16 cellular contexts compared by ENCODE assay signal in genomic region chr1:77608893-77609292, GRCh38.
A peak's percentile ranks its signal among the peaks of the same experiment; 100 is the strongest.
DNase-seq lines count a peak whose midpoint lies in the region; ATAC-seq and TF ChIP-seq lines count a peak whose summit lies in the region.
"Had no signal": no experiment of that assay in that cellular context is flagged by ENCODE, and none has a peak within 500 bp of the region (broad histone marks: within the 10 kb centered on the region; RNA-seq: fewer than 3 reads in every experiment).

No MANE protein-coding gene starts in this region.

- no peak overlapping the region for H3K9ac ChIP-seq in adipocyte (ENCODE audit: low read length)
- H3K9ac ChIP-seq: BLaER1 had no signal

- DNase-seq in activated naive CD4-positive, alpha-beta T cell treated with anti-CD3 and anti-CD28 coated beads for 36 hours: no peak
- DNase-seq in adipocyte (ENCODE audit: low read depth) (no peak), endothelial cell (ENCODE audit: low spot score) (no peak), NCI-H774 (lab: John Stamatoyannopoulos, UW) (no peak)
- DNase-seq: Caco-2; CD4-positive, CD25-positive, alpha-beta regulatory T cell; CD8-positive, alpha-beta T cell; DMS153; DND-41; GOT3 had no signal

- H3K27me3 Mint-ChIP-seq in activated naive CD4-positive, alpha-beta T cell treated with anti-CD3 and anti-CD28 coated beads, Interleukin-2, amount 50 U/mL, for 24 hours: no peaks in the 10 kb centered on the region
- no peaks in the 10 kb centered on the region for H3K27me3 Mint-ChIP-seq in activated naive CD4-positive, alpha-beta T cell treated with anti-CD3 and anti-CD28 coated beads for 36 hours (ENCODE audit: low read depth)
- peaks cover 4% of the 10 kb centered on the region for H3K27me3 Mint-ChIP-seq in endothelial cell (ENCODE audit: unreplicated experiment)
- H3K27me3 Mint-ChIP-seq: B cell; CD4-positive, CD25-positive, alpha-beta regulatory T cell had no signal

- no peak overlapping the region for H3K4me3 Mint-ChIP-seq in activated naive CD4-positive, alpha-beta T cell treated with anti-CD3 and anti-CD28 coated beads, Interleukin-2, amount 50 U/mL, for 24 hours
- no peak overlapping the region for H3K4me3 Mint-ChIP-seq in activated naive CD4-positive, alpha-beta T cell treated with anti-CD3 and anti-CD28 coated beads for 36 hours
- H3K4me3 Mint-ChIP-seq in endothelial cell (ENCODE audit: unreplicated experiment): peak overlapping the region; percentile 73
- H3K4me3 Mint-ChIP-seq: B cell; CD4-positive, CD25-positive, alpha-beta regulatory T cell; CD8-positive, alpha-beta T cell had no signal

- TF ChIP-seq CTCF in endothelial cell (IDR thresholded peaks at IDR 0.05; ENCODE audit: unreplicated experiment): no peak

- H3K36me3 Mint-ChIP-seq in activated naive CD4-positive, alpha-beta T cell treated with anti-CD3 and anti-CD28 coated beads, Interleukin-2, amount 50 U/mL, for 24 hours: peaks cover 61% of the 10 kb centered on the region
- H3K36me3 Mint-ChIP-seq in activated naive CD4-positive, alpha-beta T cell treated with anti-CD3 and anti-CD28 coated beads for 36 hours (ENCODE audit: low read depth): peaks cover 63% of the 10 kb centered on the region
- peaks cover 35% of the 10 kb centered on the region for H3K36me3 Mint-ChIP-seq in endothelial cell (ENCODE audit: low read depth, unreplicated experiment)

- peak overlapping the region; percentile 13 for H3K4me3 ChIP-seq in adipocyte (ENCODE audit: low read length)
- H3K4me3 ChIP-seq: BLaER1, HAP-1 had no signal

- no peaks in the 10 kb centered on the region for H3K27me3 ChIP-seq in adipocyte (replicated peaks; ENCODE audit: control insufficient read depth, insufficient read depth, low read length)
- H3K27me3 ChIP-seq: BLaER1 had no signal

- H3K9me3 ChIP-seq in adipocyte (ENCODE audit: control insufficient read depth, low read length): peaks cover 24% of the 10 kb centered on the region
- H3K9me3 ChIP-seq: Caco-2, HAP-1 had no signal

- H3K27ac Mint-ChIP-seq in activated naive CD4-positive, alpha-beta T cell treated with anti-CD3 and anti-CD28 coated beads, Interleukin-2, amount 50 U/mL, for 24 hours: peak overlapping the region; percentile 1
- no peak overlapping the region for H3K27ac Mint-ChIP-seq in activated naive CD4-positive, alpha-beta T cell treated with anti-CD3 and anti-CD28 coated beads for 36 hours
- H3K27ac Mint-ChIP-seq in endothelial cell (ENCODE audit: unreplicated experiment): no peak overlapping the region
- H3K27ac Mint-ChIP-seq: B cell; CD8-positive, alpha-beta T cell had no signal

- H3K4me1 ChIP-seq in adipocyte (ENCODE audit: control insufficient read depth, insufficient read depth, low read length): peaks cover 15% of the 10 kb centered on the region
- H3K4me1 ChIP-seq: BLaER1, Caco-2, HAP-1 had no signal

- CTCF ChIA-PET in activated naive CD4-positive, alpha-beta T cell treated with anti-CD3 and anti-CD28 coated beads for 36 hours (lab: Charles Lee): no interaction called here

- H3K4me1 Mint-ChIP-seq in activated naive CD4-positive, alpha-beta T cell treated with anti-CD3 and anti-CD28 coated beads, Interleukin-2, amount 50 U/mL, for 24 hours: peaks cover 45% of the 10 kb centered on the region
- H3K4me1 Mint-ChIP-seq in activated naive CD4-positive, alpha-beta T cell treated with anti-CD3 and anti-CD28 coated beads for 36 hours (ENCODE audit: low read depth): peaks cover 13% of the 10 kb centered on the region
- H3K4me1 Mint-ChIP-seq in endothelial cell (ENCODE audit: unreplicated experiment): peaks cover 13% of the 10 kb centered on the region
- H3K4me1 Mint-ChIP-seq: B cell had no signal

- no peak for ATAC-seq in HG02623 (IDR thresholded peaks at IDR 0.05; ENCODE audit: unreplicated experiment)
- ATAC-seq in GM19328 (IDR thresholded peaks at IDR 0.05; ENCODE audit: unreplicated experiment): no peak
- ATAC-seq: CD8-positive, alpha-beta T cell had no signal

- intact Hi-C loops in activated naive CD4-positive, alpha-beta T cell treated with anti-CD3 and anti-CD28 coated beads for 36 hours (cut with micrococcal nuclease): no loop called here

- H3K36me3 ChIP-seq in adipocyte (ENCODE audit: control insufficient read depth, insufficient read depth, low read length, severe bottlenecking): peaks cover 36% of the 10 kb centered on the region
- H3K36me3 ChIP-seq: HAP-1 had no signal

- peaks cover 21% of the 10 kb centered on the region for H3K9me3 Mint-ChIP-seq in activated naive CD4-positive, alpha-beta T cell treated with anti-CD3 and anti-CD28 coated beads, Interleukin-2, amount 50 U/mL, for 24 hours
- peaks cover 32% of the 10 kb centered on the region for H3K9me3 Mint-ChIP-seq in activated naive CD4-positive, alpha-beta T cell treated with anti-CD3 and anti-CD28 coated beads for 36 hours
- H3K9me3 Mint-ChIP-seq in endothelial cell (ENCODE audit: unreplicated experiment): peaks cover 6% of the 10 kb centered on the region
